Comparison of ENCODE assay signal across 9 cellular contexts in genomic region chr19:10510301-10510802, GRCh38. TPM values are rescaled to one million over a fixed set of nuclear protein-coding genes. Genes with fewer than 3 reads are reported as not detected.
A peak's percentile ranks its signal among the peaks of the same experiment; 100 is the strongest.
DNase-seq lines count a peak whose midpoint lies in the region; ATAC-seq and TF ChIP-seq lines count a peak whose summit lies in the region.
"Had no signal": no experiment of that assay in that cellular context is flagged by ENCODE, and none has a peak within 500 bp of the region (broad histone marks: within the 10 kb centered on the region; RNA-seq: fewer than 3 reads in every experiment).

No MANE protein-coding gene starts in this region.

- peak; percentile 78 for TF ChIP-seq CTCF in Caco-2 (IDR thresholded peaks at IDR 0.05; ENCODE audit: insufficient read depth in 1 of 2, low read depth in 1 of 2, low read length in 1 of 2, severe bottlenecking in 1 of 2, unreplicated experiment in 1 of 2)
- peak; percentile 66 for TF ChIP-seq CTCF in Loucy (conservative IDR thresholded peaks at IDR 0.05; ENCODE audit: low read length)
- peak; percentile 74 for TF ChIP-seq CTCF in foreskin fibroblast (IDR thresholded peaks at IDR 0.05; ENCODE audit: low read depth, low read length)

- CTCF ChIA-PET in Caco-2 (lab: Charles Lee) = interaction anchor here (0.6 to 1.0 kb wide), 4 partner anchors 13 to 207 kb away, joined by 3 to 7 read pairs (median 4); no protein-coding TSS in a partner anchor

- no peaks in the 10 kb centered on the region for H4K20me1 ChIP-seq in Loucy (ENCODE audit: insufficient read depth, low read length, poor library complexity, severe bottlenecking)

- intact Hi-C loops in Caco-2 (cut with micrococcal nuclease; ENCODE audit: unreplicated experiment) = no loop called here

- H3K4me3 Mint-ChIP-seq in Caco-2 (ENCODE audit: unreplicated experiment) = no peak overlapping the region

- H3K27me3 Mint-ChIP-seq in Caco-2 (ENCODE audit: insufficient read depth, unreplicated experiment) = no peaks in the 10 kb centered on the region

- peak overlapping the region; percentile 62 for H2AFZ ChIP-seq in Loucy (ENCODE audit: low read length)

- H3K9me3 Mint-ChIP-seq in Caco-2 (ENCODE audit: unreplicated experiment) = no peaks in the 10 kb centered on the region

- DNase-seq in Caco-2 (peak in 1 of 2 experiments; percentile 62), foreskin fibroblast (no peak), kidney glomerular epithelial cell (lab: John Stamatoyannopoulos, UW) (no peak), putamen (ENCODE audit: low spot score) (no peak)
- DNase-seq in activated T-cell treated with anti-CD3 and anti-CD28 coated beads, Interleukin-2, amount 50 U/mL, for 48 hours = peak; percentile 82
- DNase-seq in stimulated activated CD4-positive, alpha-beta T cell treated with anti-CD3 and anti-CD28 coated beads, Interleukin-4, amount 100 ng/mL, for 24 hours = peak; percentile 63

- no peaks in the 10 kb centered on the region for H3K9me3 ChIP-seq in Caco-2
- no peaks in the 10 kb centered on the region for H3K9me3 ChIP-seq in Loucy (ENCODE audit: insufficient read depth, low read depth, low read length)

- no TSS peak for BruUV-seq in Caco-2 (replicated peaks; lab: Mats Ljungman, UMichigan)

- H3K4me1 ChIP-seq in Caco-2 = peaks cover 7% of the 10 kb centered on the region; the same call in 1 of the 2 replicates
- peaks cover 7% of the 10 kb centered on the region for H3K4me1 ChIP-seq in Loucy (ENCODE audit: insufficient read depth, low read length, poor library complexity, severe bottlenecking)

- ATAC-seq in GM19328 (IDR thresholded peaks at IDR 0.05; ENCODE audit: unreplicated experiment) = no peak

- no peaks in the 10 kb centered on the region for H3K4me1 Mint-ChIP-seq in Caco-2 (ENCODE audit: low read depth, unreplicated experiment)

- no peaks in the 10 kb centered on the region for H3K36me3 ChIP-seq in Caco-2 (ENCODE audit: control insufficient read depth, insufficient read depth, low read length)
- no peaks in the 10 kb centered on the region for H3K36me3 ChIP-seq in Loucy (ENCODE audit: insufficient read depth, low read length)

- POLR2A ChIA-PET in Caco-2 (lab: Charles Lee) = no interaction called here

- no peaks in the 10 kb centered on the region for H3F3A ChIP-seq in Loucy (ENCODE audit: low read depth)

- no peaks in the 10 kb centered on the region for H3K79me2 ChIP-seq in Loucy (ENCODE audit: insufficient read depth, low read length)

- H3K27me3 ChIP-seq in Caco-2 (replicated peaks; ENCODE audit: control insufficient read depth, insufficient read depth, low read length) = no peaks in the 10 kb centered on the region
- H3K27me3 ChIP-seq in Loucy (ENCODE audit: insufficient read depth, low read length, poor library complexity, severe bottlenecking) = no peaks in the 10 kb centered on the region

- peak overlapping the region; percentile 27 for H3K4me2 ChIP-seq in Loucy (ENCODE audit: low read depth, low read length, poor library complexity, severe bottlenecking)

- no peak overlapping the region for H3K9ac ChIP-seq in Loucy (ENCODE audit: low read depth, low read length, poor library complexity, severe bottlenecking)

- no peaks in the 10 kb centered on the region for H3K36me3 Mint-ChIP-seq in Caco-2 (ENCODE audit: insufficient read depth, unreplicated experiment)
- H3K36me3 Mint-ChIP-seq: IgD-negative memory B cell had no signal

- H3K27ac Mint-ChIP-seq in Caco-2 (ENCODE audit: unreplicated experiment) = no peak overlapping the region

- H3K4me3 ChIP-seq in Caco-2 (ENCODE audit: low read depth, low read length) (no peak overlapping the region), Loucy (ENCODE audit: low read length, poor library complexity, severe bottlenecking) (no peak overlapping the region), foreskin fibroblast (ENCODE audit: low read depth in 1 of 2, low read length in 2 of 2) (no peak overlapping the region)

- H3K9me2 ChIP-seq in Loucy (replicated peaks; ENCODE audit: low read depth, low read length) = no peaks in the 10 kb centered on the region

RNA-seq across cellular contexts. Expression of gene S1PR5, which starts 6.9 kb away (rescaled TPM):
- 0.57 and 0.67 TPM in 2 replicates for total RNA-seq in Caco-2 (2022)

RNA-seq across cellular contexts. Expression of gene KEAP1, which starts 7.2 kb away (rescaled TPM):
- total RNA-seq in Caco-2 (2022) = 73.0 and 77.7 TPM in 2 replicates

RNA-seq across cellular contexts. Expression of gene ATG4D, which starts 33.4 kb away (rescaled TPM):
- 34.3 and 34.6 TPM in 2 replicates for total RNA-seq in Caco-2 (2022)

RNA-seq across cellular contexts. Expression of gene KRI1, which starts 55.5 kb away (rescaled TPM):
- 27.0 and 27.5 TPM in 2 replicates for total RNA-seq in Caco-2 (2022)

RNA-seq across cellular contexts. Expression of gene CDKN2D, which starts 58.4 kb away (rescaled TPM):
- 5.0 and 5.8 TPM in 2 replicates for total RNA-seq in Caco-2 (2022)

Comparison
In these comparisons a context has a peak if more than half of its experiments do, and no peak if none do; other contexts are left out.
1. DNase-seq: peak in activated T-cell treated with anti-CD3 and anti-CD28 coated beads, Interleukin-2, amount 50 U/mL, for 48 hours (2 of 2) and stimulated activated CD4-positive, alpha-beta T cell treated with anti-CD3 and anti-CD28 coated beads, Interleukin-4, amount 100 ng/mL, for 24 hours (single experiment); none in foreskin fibroblast (0 of 2), kidney glomerular epithelial cell (single experiment) and putamen (single experiment).
2. Peak in every context shown above with its lines, with median percentiles within 50 percentile points of each other: CTCF ChIP-seq.